19 cellular contexts compared by ENCODE assay signal in the genomic region with DNA sequence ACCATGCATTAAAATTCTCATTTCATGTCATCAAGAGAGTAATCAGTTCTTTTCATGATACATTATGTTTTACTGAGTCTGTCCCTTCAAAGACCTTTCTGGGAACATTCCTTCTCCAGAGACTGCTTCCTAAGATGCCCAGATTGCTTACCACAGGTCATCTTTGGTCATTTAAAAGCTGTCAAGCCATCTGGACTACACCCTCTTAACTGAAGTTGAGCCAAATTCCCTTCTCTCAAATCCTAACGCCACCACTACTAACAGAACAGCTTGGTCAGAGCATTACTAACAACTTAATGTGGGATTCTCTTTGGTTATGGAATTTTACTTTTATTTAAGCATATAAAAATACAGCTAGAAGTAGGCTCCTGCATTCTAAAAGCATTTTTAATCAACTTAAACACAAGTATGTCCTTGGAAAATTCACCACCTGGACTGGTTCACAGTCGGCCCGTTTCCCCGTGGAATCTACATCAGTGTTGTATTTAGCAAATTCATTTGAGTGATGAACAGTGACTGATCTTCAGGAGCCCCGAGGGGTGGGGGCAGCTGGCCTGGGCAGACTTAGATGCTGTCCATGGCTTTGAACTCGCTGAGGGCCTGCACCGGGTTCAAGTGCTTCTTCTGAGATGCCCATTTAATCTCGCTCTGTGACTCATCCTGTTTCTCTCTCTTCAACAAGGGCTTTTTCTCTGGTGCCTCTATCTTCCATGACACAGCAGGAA.
DNase-seq lines count a peak whose midpoint lies in the region; ATAC-seq, FAIRE-seq and TF ChIP-seq lines count a peak whose summit lies in the region.
"Had no signal": no experiment of that assay in that cellular context is flagged by ENCODE, and none has a peak within 500 bp of the region (broad histone marks: within the 10 kb centered on the region; RNA-seq: fewer than 3 reads in every experiment).

No MANE protein-coding gene starts in this region.

- no peaks in the 10 kb centered on the region for H3K27me3 ChIP-seq in tibial nerve
- H3K27me3 ChIP-seq: dorsolateral prefrontal cortex, thyroid gland had no signal

- WGBS in tibial nerve, 2 donors = 73 to 74% methylated on average over 8 of the region's 8 CpGs

- TF ChIP-seq CTCF in tibial nerve (IDR thresholded peaks at IDR 0.05) = no peak

- H3K4me1 ChIP-seq in tibial nerve = no peaks in the 10 kb centered on the region
- H3K4me1 ChIP-seq: thyroid gland had no signal

- no peaks in the 10 kb centered on the region for H3K36me3 ChIP-seq in tibial nerve
- H3K36me3 ChIP-seq: thyroid gland had no signal

- no peak overlapping the region for H3K4me3 ChIP-seq in tibial nerve
- H3K4me3 ChIP-seq: dorsolateral prefrontal cortex, skin epidermis, thyroid gland had no signal

- TF ChIP-seq POLR2A in tibial nerve (IDR thresholded peaks at IDR 0.05) = no peak

- H3K9me3 ChIP-seq in tibial nerve = no peaks in the 10 kb centered on the region
- H3K9me3 ChIP-seq: thyroid gland had no signal

- FAIRE-seq in endometrium (lab: Jason Lieb, UNC) = peak; percentile 71
- FAIRE-seq: GM18507 had no signal

- H3K27ac ChIP-seq in tibial nerve = no peak overlapping the region
- H3K27ac ChIP-seq: HL-60, skin epidermis, thyroid gland had no signal

- DNase-seq in GM03348 (ENCODE audit: low spot score) (peak; percentile 23), NCI-H82 treated with DMSO at 0.1 percent for 48 hours (lab: John Stamatoyannopoulos, UW; ENCODE audit: unreplicated experiment) (peak; percentile 47), iris pigment epithelial cell (ENCODE audit: low read depth) (peak; percentile 27), tibial nerve (ENCODE audit: low spot score in 2 of 2) (no peak), NAMALWA (ENCODE audit: low spot score) (no peak)
- no peak for DNase-seq in stimulated activated CD4-positive, alpha-beta T cell treated with anti-CD3 and anti-CD28 coated beads, Interleukin-15, amount 100 ng/mL, for 24 hours
- DNase-seq: activated gamma-delta T cell treated with Interleukin-2 at 50 U/mL for 16 hours, Calu3, KBM-7, NCI-H1092 treated with DMSO at 0.1 percent for 48 hours, NCI-H2171 treated with DMSO at 0.1 percent for 48 hours, T-helper 17 cell had no signal

- no peak for ATAC-seq in activated CD4-positive, CD25-positive, alpha-beta regulatory T cell treated with anti-CD3 and anti-CD28 coated beads, Interleukin-2, amount 50 U/mL, for 24 hours
- ATAC-seq: T-helper 17 cell had no signal

- no peak for TF ChIP-seq EP300 in tibial nerve (IDR thresholded peaks at IDR 0.05)

Comparison
In these comparisons a context has a peak if more than half of its experiments do, and no peak if none do; other contexts are left out.
1. DNase-seq: peak in GM03348 (single experiment), NCI-H82 treated with DMSO at 0.1 percent for 48 hours (single experiment) and iris pigment epithelial cell (single experiment); none in stimulated activated CD4-positive, alpha-beta T cell treated with anti-CD3 and anti-CD28 coated beads, Interleukin-15, amount 100 ng/mL, for 24 hours (single experiment), tibial nerve (0 of 2) and NAMALWA (single experiment).